ENCODE assay signal across 24 cellular contexts in the genomic region with DNA sequence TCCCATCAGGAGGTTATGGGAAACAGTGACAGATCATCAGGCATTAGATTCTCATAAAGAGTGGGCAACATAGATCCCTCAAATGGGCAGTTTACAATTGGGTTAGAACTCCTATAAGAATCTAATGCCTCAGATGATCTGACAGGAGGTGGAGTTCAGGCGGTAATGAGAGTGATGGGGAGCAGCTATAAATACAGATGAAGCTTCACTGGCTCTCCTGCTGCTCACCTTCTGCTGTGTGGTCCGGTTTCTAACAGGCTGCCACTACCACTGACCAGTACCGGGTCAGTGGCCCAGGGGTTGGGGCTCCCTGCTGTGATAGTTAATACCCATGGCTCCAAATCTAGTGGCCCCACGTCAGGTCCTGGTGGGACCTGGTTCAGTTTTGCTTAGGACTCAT.
DNase-seq lines count a peak whose midpoint lies in the region; ATAC-seq, FAIRE-seq and TF ChIP-seq lines count a peak whose summit lies in the region.
"Had no signal": no experiment of that assay in that cellular context is flagged by ENCODE, and none has a peak within 500 bp of the region (broad histone marks: within the 10 kb centered on the region; RNA-seq: fewer than 3 reads in every experiment).

No MANE protein-coding gene starts in this region.

- H4K20me1 ChIP-seq in H9 (ENCODE audit: control insufficient read depth, insufficient read depth, insufficient read length), result no peaks in the 10 kb centered on the region
- no peaks in the 10 kb centered on the region for H4K20me1 ChIP-seq in PC-9 (ENCODE audit: insufficient read depth)
- no peaks in the 10 kb centered on the region for H4K20me1 ChIP-seq in H1 (replicated peaks in 1 of 2; ENCODE audit: control insufficient read depth in 1 of 2, insufficient read depth in 2 of 2, low read length in 2 of 2)

- H3K27me3 ChIP-seq in H9 (ENCODE audit: insufficient read depth, low read length) (peaks cover 13% of the 10 kb centered on the region; the same call in 1 of the 2 replicates), PC-9 (ENCODE audit: insufficient read depth, low read depth) (no peaks in the 10 kb centered on the region), H1 (replicated peaks in 1 of 4; ENCODE audit: control insufficient read depth in 3 of 4, extremely low read depth in 1 of 4, insufficient read depth in 3 of 4, low read length in 3 of 4) (peaks cover 9 to 32% (median 28%) of the 10 kb centered on the region in 4 experiments), transverse colon (peaks cover 9% of the 10 kb centered on the region)
- H3K27me3 ChIP-seq: BE2C had no signal

- H3K4me2 ChIP-seq in H9 (ENCODE audit: insufficient read depth, insufficient read length, low read length) (peak overlapping the region; percentile 64), PC-9 (peak overlapping the region; percentile 73), H1 (ENCODE audit: insufficient read depth in 1 of 2, low read depth in 2 of 2, low read length in 2 of 2) (peak overlapping the region; percentile 58 to 59; a peak in 2 of 4 replicates)

- intact Hi-C loops in PC-9 (cut with micrococcal nuclease; ENCODE audit: unreplicated experiment) (no loop called here), transverse colon (cut with DNase I; ENCODE audit: low total_unique reads) (no loop called here), left ventricle myocardium superior (cut with micrococcal nuclease) (no loop called here)

- no peak overlapping the region for H4K5ac ChIP-seq in H9 (ENCODE audit: insufficient read length, low read depth, low read length)
- no peak overlapping the region for H4K5ac ChIP-seq in H1 (ENCODE audit: insufficient read length, low read depth, low read length)

- H3K4me3 ChIP-seq in PC-9 (no peak overlapping the region; the same call in 1 of the 2 replicates), H1 (ENCODE audit: extremely low read depth in 1 of 4, insufficient read depth in 2 of 4, low read depth in 3 of 4, low read length in 4 of 4) (peak overlapping the region in 2 of 4 experiments; percentile 56 to 64; a peak in 2 of 8 replicates), transverse colon (no peak overlapping the region)
- H3K4me3 ChIP-seq: SK-N-MC had no signal

- H3T11ph ChIP-seq in H9 (ENCODE audit: low read length), result no peak overlapping the region

- H2AFZ ChIP-seq in H9 (ENCODE audit: low read length) (no peak overlapping the region), PC-9 (no peak overlapping the region), H1 (ENCODE audit: low read length) (no peak overlapping the region)

- H3K23ac ChIP-seq in H9 (ENCODE audit: insufficient read length, low read depth, low read length) (no peak overlapping the region), H1 (ENCODE audit: insufficient read length) (no peak overlapping the region)

- in situ Hi-C loops in transverse colon (cut with MboI; ENCODE audit: low pct_ligation_motif_present in 1 of 4, low pct_unique_long_range_greater_than_20kb in 1 of 4, low sequenced_read_pairs in 3 of 4), result loop anchor here in 2 of 4 donors (10.0 kb wide), 1 partner anchor 118 kb away; a partner anchor contains a TSS

- H3K9me3 ChIP-seq in H9 (ENCODE audit: control insufficient read depth, low read depth, low read length), result no peaks in the 10 kb centered on the region
- H3K9me3 ChIP-seq in PC-9 (ENCODE audit: insufficient read depth, low read depth), result no peaks in the 10 kb centered on the region
- H3K9me3 ChIP-seq in H1 (ENCODE audit: insufficient read depth in 2 of 2, low read depth in 1 of 2, low read length in 1 of 2), result peaks cover 0 to 3% of the 10 kb centered on the region in 2 experiments; a peak in 1 of 4 replicates
- no peaks in the 10 kb centered on the region for H3K9me3 ChIP-seq in transverse colon
- H3K9me3 ChIP-seq: BE2C had no signal

- no peaks in the 10 kb centered on the region for H3K36me3 ChIP-seq in PC-9 (ENCODE audit: low read depth)
- no peaks in the 10 kb centered on the region for H3K36me3 ChIP-seq in H1 (ENCODE audit: control insufficient read depth in 2 of 4, insufficient read depth in 4 of 4, low read length in 3 of 4)
- H3K36me3 ChIP-seq in transverse colon, result no peaks in the 10 kb centered on the region
- H3K36me3 ChIP-seq: BE2C had no signal

- H2BK20ac ChIP-seq in H9 (ENCODE audit: low read depth, low read length, poor library complexity, severe bottlenecking) (no peak overlapping the region), H1 (ENCODE audit: low read length) (no peak overlapping the region)

- 0 out of 2 replicates have a peak, but pooled peaks cover 4% of the 10 kb centered on the region for H3F3A ChIP-seq in PC-9 (ENCODE audit: insufficient read depth, low read depth)

- H3K79me1 ChIP-seq in H9 (ENCODE audit: insufficient read depth, low read depth, low read length, poor library complexity, severe bottlenecking) (no peaks in the 10 kb centered on the region), H1 (ENCODE audit: low read depth, low read length) (no peaks in the 10 kb centered on the region)

- H2AK5ac ChIP-seq in H9 (ENCODE audit: insufficient read length, low read length), result no peak overlapping the region
- H2AK5ac ChIP-seq in H1 (ENCODE audit: low read depth, low read length), result no peak overlapping the region

- H3K18ac ChIP-seq in H9 (ENCODE audit: insufficient read length, low read depth, low read length) (no peak overlapping the region), H1 (ENCODE audit: extremely low read depth, low read length) (no peak overlapping the region)

- CTCF ChIA-PET in PC-9 (lab: Charles Lee), result no interaction called here
- CTCF ChIA-PET in H1 (lab: Charles Lee; ENCODE audit: partially characterized antibody), result interaction anchor here (0.8 to 1.3 kb wide), 2 partner anchors 13 to 119 kb away, joined by 3 to 4 read pairs; no protein-coding TSS in a partner anchor

- no peaks in the 10 kb centered on the region for H3K4me1 ChIP-seq in H9 (ENCODE audit: insufficient read depth, low read length)
- H3K4me1 ChIP-seq in PC-9 (replicated peaks; ENCODE audit: insufficient read depth), result peaks cover 6% of the 10 kb centered on the region
- H3K4me1 ChIP-seq in H1 (replicated peaks in 1 of 4; ENCODE audit: control insufficient read depth in 3 of 4, insufficient read depth in 4 of 4, low read length in 3 of 4), result peaks cover 3 to 10% (median 8%) of the 10 kb centered on the region in 4 experiments; a peak in 5 of 7 replicates
- H3K4me1 ChIP-seq in transverse colon, result peaks cover 0 to 66% (median 27%) of the 10 kb centered on the region in 4 donors
- H3K4me1 ChIP-seq: BE2C had no signal

- no peak overlapping the region for H3K56ac ChIP-seq in H9 (ENCODE audit: insufficient read length, low read depth, low read length)
- H3K56ac ChIP-seq in H1 (replicated peaks; ENCODE audit: insufficient read length, low read depth, low read length), result no peak overlapping the region

- H2BK120ac ChIP-seq in H9 (ENCODE audit: low read depth, low read length, poor library complexity, severe bottlenecking) (no peak overlapping the region), H1 (replicated peaks; ENCODE audit: low read depth, low read length) (no peak overlapping the region)

- POLR2A ChIA-PET in PC-9 (lab: Charles Lee; ENCODE audit: unreplicated experiment), result no interaction called here
- POLR2A ChIA-PET in H1 (lab: Charles Lee; ENCODE audit: partially characterized antibody), result interaction anchor here (0.6 to 1.6 kb wide), 3 partner anchors 12 to 306 kb away, joined by 3 to 4 read pairs (median 3); no protein-coding TSS in a partner anchor

- DNase-seq in H9 (no peak), PC-9 (no peak), H1 (ENCODE audit: low read depth in 1 of 2, low spot score in 2 of 2) (no peak), transverse colon (no peak), T-helper 9 cell (no peak), left ventricle myocardium superior (no peak)
- DNase-seq: BE2C, COR-L47, DND-41, KBM-7, MM.1S, NCI-H1048, NCI-H1417 treated with DMSO at 0.1 percent for 48 hours, NCI-H187, NCI-H446, NCI-H526, SHP77 treated with DMSO at 0.1 percent for 48 hours, SW 1271 had no signal

- no peak for TF ChIP-seq CTCF in H9 (conservative IDR thresholded peaks at IDR 0.05)
- TF ChIP-seq CTCF in PC-9 (conservative IDR thresholded peaks at IDR 0.05), result no peak
- TF ChIP-seq CTCF in H1 (IDR thresholded peaks at IDR 0.05; ENCODE audit: control extremely low read depth in 1 of 3, insufficient read depth in 1 of 3, low read depth in 1 of 3, low read length in 3 of 3), result no peak
- TF ChIP-seq CTCF in transverse colon (IDR thresholded peaks at IDR 0.05), result no peak

- TF ChIP-seq POLR2A in H1 (IDR thresholded peaks at IDR 0.05; ENCODE audit: control extremely low read depth in 1 of 2, low read depth in 2 of 2, low read length in 2 of 2) (no peak), transverse colon (IDR thresholded peaks at IDR 0.05) (no peak)

- no peak for ATAC-seq in GM21390 (IDR thresholded peaks at IDR 0.05; ENCODE audit: unreplicated experiment)
- ATAC-seq in left ventricle myocardium superior, result no peak
- ATAC-seq: PC-3 had no signal

- no peak overlapping the region for H2BK15ac ChIP-seq in H9 (ENCODE audit: low read depth, low read length)
- H2BK15ac ChIP-seq in H1 (ENCODE audit: low read length), result no peak overlapping the region

- H3K9me3 Mint-ChIP-seq in H9, result peaks cover 23 to 28% of the 10 kb centered on the region in 2 experiments

- TF ChIP-seq EP300 in H1 (IDR thresholded peaks at IDR 0.05; ENCODE audit: borderline replicate concordance in 1 of 2, low read depth in 2 of 2, low read length in 2 of 2) (no peak), transverse colon (IDR thresholded peaks at IDR 0.05; ENCODE audit: low read depth) (no peak)

- no peak overlapping the region for H3K9ac ChIP-seq in H9 (ENCODE audit: extremely low read depth, insufficient read length, low read length)
- no peak overlapping the region for H3K9ac ChIP-seq in H1 (replicated peaks in 1 of 4; ENCODE audit: extremely low read depth in 1 of 4, low read depth in 3 of 4, low read length in 3 of 4)

- H3K4me1 Mint-ChIP-seq in H9, result peaks cover 30 to 31% of the 10 kb centered on the region in 2 experiments

- no peak overlapping the region for H3K27ac Mint-ChIP-seq in H9

- H4K8ac ChIP-seq in H9 (replicated peaks; ENCODE audit: insufficient read length, low read depth, low read length) (no peak overlapping the region), H1 (ENCODE audit: extremely low read depth, insufficient read depth, low read length) (no peak overlapping the region)

- H2BK12ac ChIP-seq in H9 (ENCODE audit: insufficient read length, low read depth, low read length), result no peak overlapping the region
- H2BK12ac ChIP-seq in H1 (ENCODE audit: low read depth, low read length), result no peak overlapping the region

- H3K23me2 ChIP-seq in H9 (ENCODE audit: insufficient read length, low read depth, low read length, poor library complexity, severe bottlenecking), result peaks cover 4% of the 10 kb centered on the region
- H3K23me2 ChIP-seq in H1 (ENCODE audit: low read depth, low read length), result peaks cover 3% of the 10 kb centered on the region; the same call in 1 of the 2 replicates

- FAIRE-seq in H1 (lab: Jason Lieb, UNC), result no peak
- FAIRE-seq: GM12891, H54 had no signal

- H3K4me3 Mint-ChIP-seq in H9, result peak overlapping the region in 1 of 2 experiments; percentile 64; a peak in 1 of 5 replicates

- H3K9me2 ChIP-seq in PC-9 (ENCODE audit: insufficient read depth), result no peaks in the 10 kb centered on the region

- no peak overlapping the region for H3K27ac ChIP-seq in H9 (ENCODE audit: insufficient read length, low read depth, low read length)
- H3K27ac ChIP-seq in PC-9, result no peak overlapping the region
- H3K27ac ChIP-seq in H1 (ENCODE audit: low read depth, low read length), result no peak overlapping the region
- H3K27ac ChIP-seq in transverse colon, result peak overlapping the region; percentile 85 to 89 (median 87)
- H3K27ac ChIP-seq: RWPE1, SK-N-MC had no signal

- H4K91ac ChIP-seq in H9 (ENCODE audit: insufficient read length, low read depth, low read length) (no peak overlapping the region), H1 (replicated peaks; ENCODE audit: insufficient read length, low read length) (no peak overlapping the region)

- no peak for TF ChIP-seq RAD21 in H1 (IDR thresholded peaks at IDR 0.05 in 1 of 2, conservative IDR thresholded peaks at IDR 0.05 in 1 of 2; ENCODE audit: low read depth in 2 of 2, low read length in 2 of 2)

- H2BK5ac ChIP-seq in H9 (ENCODE audit: insufficient read length, low read length), result no peak overlapping the region
- no peak overlapping the region for H2BK5ac ChIP-seq in H1 (ENCODE audit: low read depth, low read length)

- peaks cover 4 to 19% (median 10%) of the 10 kb centered on the region in 3 experiments for H3K36me3 Mint-ChIP-seq in H9 (ENCODE audit: insufficient read depth in 1 of 3, low read depth in 3 of 3)

- no CpG with 5 or more reads among the region's 4 CpGs for WGBS in H9 (ENCODE audit: extremely low coverage, insufficient read length, low lambda C conversion rate)
- WGBS in H1 (ENCODE audit: extremely low coverage in 1 of 2, insufficient coverage in 1 of 2, insufficient read length in 1 of 2, insufficient replicate concordance in 2 of 2, low coverage in 1 of 2, low lambda C conversion rate in 2 of 2, missing lambda C conversion rate in 1 of 2), 2 experiments, result 91% methylated on average over 4 of the region's 4 CpGs; no CpG with 5 or more reads in 1 of the 2 experiments
- WGBS in transverse colon (ENCODE audit: low coverage in 1 of 2), 2 donors, result 91 to 100% methylated on average over 1 to 4 of the region's 4 CpGs

- BruUV-seq in PC-9 (replicated peaks; lab: Mats Ljungman, UMichigan), result no TSS peak

- no peak overlapping the region for H3K4ac ChIP-seq in H9 (ENCODE audit: low read depth, low read length)
- no peak overlapping the region for H3K4ac ChIP-seq in H1 (replicated peaks; ENCODE audit: insufficient read length, low read depth, low read length)

- H3K14ac ChIP-seq in H9 (ENCODE audit: insufficient read depth, low read length) (no peak overlapping the region), H1 (ENCODE audit: insufficient read length) (no peak overlapping the region)

- H3K27me3 Mint-ChIP-seq in H9 (ENCODE audit: low read depth), result peaks cover 69% of the 10 kb centered on the region

- H3K79me2 ChIP-seq in H9 (ENCODE audit: insufficient read depth, low read length) (no peaks in the 10 kb centered on the region), PC-9 (ENCODE audit: low read depth) (no peaks in the 10 kb centered on the region), H1 (ENCODE audit: control insufficient read depth in 1 of 2, insufficient read depth in 2 of 2, low read length in 2 of 2) (no peaks in the 10 kb centered on the region)

Comparison
In these comparisons a context has a peak if more than half of its experiments do, and no peak if none do; other contexts are left out.
1. H3K27ac ChIP-seq: peak in transverse colon (4 of 4); none in H9 (single experiment), PC-9 (single experiment) and H1 (single experiment).
2. Peak in every context shown above with its lines, with median percentiles within 50 percentile points of each other: H3K4me2 ChIP-seq.